Comparison of ENCODE assay signal across 31 cellular contexts in genomic region chr13:60733933-60734332, GRCh38.
"Had no signal": no experiment of that assay in that cellular context is flagged by ENCODE, and none has a peak within 500 bp of the region (broad histone marks: within the 10 kb centered on the region; RNA-seq: fewer than 3 reads in every experiment).

No MANE protein-coding gene starts in this region.

- H3K9me3 Mint-ChIP-seq: brain; dendritic cell treated with granulocyte-macrophage colony-stimulating factor and Interleukin-4, amounts not matched to agents 40 ng/mL and 50 ng/mL, for 4 days had no signal

- H3K36me3 Mint-ChIP-seq: activated naive CD4-positive, alpha-beta T cell treated with anti-CD3 and anti-CD28 coated beads, Interleukin-2, amount 10 ng/mL, durations not matched to agents 7 days and 5 days; activated naive CD4-positive, alpha-beta T cell treated with anti-CD3 and anti-CD28 coated beads, Interleukin-2, amount 50 U/mL, for 72 hours; activated naive CD8-positive, alpha-beta T cell treated with anti-CD3 and anti-CD28 coated beads, Interleukin-2, amount 10 ng/mL, durations not matched to agents 7 days and 5 days; brain; T-cell had no signal

- H3K4me1 Mint-ChIP-seq: activated CD4-positive, alpha-beta memory T cell treated with anti-CD3 and anti-CD28 coated beads, Interleukin-2, amount 10 ng/mL, durations not matched to agents 7 days and 5 days; activated CD4-positive, alpha-beta T cell treated with anti-CD3 and anti-CD28 coated beads, Interleukin-2, amount 10 ng/mL, durations not matched to agents 7 days and 5 days; activated naive CD4-positive, alpha-beta T cell treated with anti-CD3 and anti-CD28 coated beads, Interleukin-2, amount 10 ng/mL, durations not matched to agents 7 days and 5 days; activated naive CD8-positive, alpha-beta T cell treated with anti-CD3 and anti-CD28 coated beads, Interleukin-2, amount 10 ng/mL, durations not matched to agents 7 days and 5 days; brain; T-cell had no signal

- H3K36me3 ChIP-seq: ascending aorta, breast epithelium, cardiac muscle cell, esophagus muscularis mucosa, gastroesophageal sphincter had no signal

- H3K27me3 ChIP-seq: ascending aorta, breast epithelium, cardiac muscle cell, dorsolateral prefrontal cortex, esophagus muscularis mucosa, gastroesophageal sphincter had no signal

- DNase-seq: activated CD4-positive, alpha-beta memory T cell treated with anti-CD3 and anti-CD28 coated beads, Interleukin-2, amount 10 ng/mL, durations not matched to agents 7 days and 5 days; activated CD4-positive, alpha-beta T cell treated with anti-CD3 and anti-CD28 coated beads for 1 hour; activated CD4-positive, alpha-beta T cell treated with anti-CD3 and anti-CD28 coated beads for 4 hours; activated CD4-positive, alpha-beta T cell treated with anti-CD3 and anti-CD28 coated beads, Interleukin-2, amount 10 ng/mL, durations not matched to agents 7 days and 5 days; activated CD4-positive, alpha-beta T cell treated with anti-CD3 and anti-CD28 coated beads, Interleukin-2, amount 50 U/mL, for 4 hours; activated CD8-positive, alpha-beta memory T cell treated with anti-CD3 and anti-CD28 coated beads, Interleukin-2, amount 50 U/mL, for 48 hours; activated gamma-delta T cell; activated naive CD4-positive, alpha-beta T cell; activated naive CD4-positive, alpha-beta T cell treated with anti-CD3 and anti-CD28 coated beads, Interleukin-2, amount 10 ng/mL, durations not matched to agents 7 days and 5 days; activated naive CD8-positive, alpha-beta T cell treated with anti-CD3 and anti-CD28 coated beads, Interleukin-2, amount 10 ng/mL, durations not matched to agents 7 days and 5 days; activated T-cell treated with anti-CD3 and anti-CD28 coated beads for 4 hours; activated T-cell treated with anti-CD3 and anti-CD28 coated beads, Interleukin-2, amount 50 U/mL, for 24 hours; activated T-cell treated with anti-CD3 and anti-CD28 coated beads, Interleukin-2, amount 50 U/mL, for 72 hours; central memory CD4-positive, alpha-beta T cell; cerebellar nuclear complex; dorsolateral prefrontal cortex; effector memory CD4-positive, alpha-beta T cell; erythroblast; foreskin melanocyte; SW 1271; T-cell had no signal

- H3K27ac Mint-ChIP-seq: activated CD4-positive, alpha-beta memory T cell treated with anti-CD3 and anti-CD28 coated beads, Interleukin-2, amount 10 ng/mL, durations not matched to agents 7 days and 5 days; activated CD4-positive, alpha-beta T cell treated with anti-CD3 and anti-CD28 coated beads, Interleukin-2, amount 10 ng/mL, durations not matched to agents 7 days and 5 days; activated naive CD4-positive, alpha-beta T cell treated with anti-CD3 and anti-CD28 coated beads, Interleukin-2, amount 10 ng/mL, durations not matched to agents 7 days and 5 days; activated naive CD4-positive, alpha-beta T cell treated with anti-CD3 and anti-CD28 coated beads, Interleukin-2, amount 50 U/mL, for 72 hours; activated naive CD8-positive, alpha-beta T cell treated with anti-CD3 and anti-CD28 coated beads, Interleukin-2, amount 10 ng/mL, durations not matched to agents 7 days and 5 days; activated T-cell treated with anti-CD3 and anti-CD28 coated beads, Interleukin-2, amount 50 U/mL, for 24 hours; activated T-cell treated with anti-CD3 and anti-CD28 coated beads, Interleukin-2, amount 50 U/mL, for 72 hours; brain; dendritic cell treated with granulocyte-macrophage colony-stimulating factor and Interleukin-4, amounts not matched to agents 40 ng/mL and 50 ng/mL, for 4 days; T-cell; T-helper 1 cell treated with Interleukin-12 subunit alpha and Interleukin-12 subunit beta and Interleukin-4 antibody, amounts not matched to agents 30 μg/mL and 1 μg/mL, for 36 hours had no signal

- H3K27me3 Mint-ChIP-seq: activated CD4-positive, alpha-beta memory T cell treated with anti-CD3 and anti-CD28 coated beads, Interleukin-2, amount 10 ng/mL, durations not matched to agents 7 days and 5 days; activated CD4-positive, alpha-beta T cell treated with anti-CD3 and anti-CD28 coated beads, Interleukin-2, amount 10 ng/mL, durations not matched to agents 7 days and 5 days; activated naive CD4-positive, alpha-beta T cell treated with anti-CD3 and anti-CD28 coated beads, Interleukin-2, amount 10 ng/mL, durations not matched to agents 7 days and 5 days; activated naive CD8-positive, alpha-beta T cell treated with anti-CD3 and anti-CD28 coated beads, Interleukin-2, amount 10 ng/mL, durations not matched to agents 7 days and 5 days; activated T-cell treated with anti-CD3 and anti-CD28 coated beads, Interleukin-2, amount 50 U/mL, for 24 hours; dendritic cell treated with granulocyte-macrophage colony-stimulating factor and Interleukin-4, amounts not matched to agents 40 ng/mL and 50 ng/mL, for 4 days; T-cell had no signal

- H3K4me3 ChIP-seq: ascending aorta, breast epithelium, cardiac muscle cell, coronary artery, dorsolateral prefrontal cortex, esophagus muscularis mucosa, gastroesophageal sphincter had no signal

- H3K27ac ChIP-seq: ascending aorta, breast epithelium, cardiac muscle cell, coronary artery, dorsolateral prefrontal cortex, esophagus muscularis mucosa, gastroesophageal sphincter had no signal

- H3K9me3 ChIP-seq: ascending aorta, breast epithelium, esophagus muscularis mucosa, gastroesophageal sphincter had no signal

- ATAC-seq: activated naive CD4-positive, alpha-beta T cell treated with anti-CD3 and anti-CD28 coated beads, Interleukin-2, amount 50 U/mL, for 72 hours; activated T-cell treated with anti-CD3 and anti-CD28 coated beads, Interleukin-2, amount 50 U/mL, for 72 hours; gastroesophageal sphincter; T-cell had no signal

- H3K4me3 Mint-ChIP-seq: activated CD4-positive, alpha-beta memory T cell treated with anti-CD3 and anti-CD28 coated beads, Interleukin-2, amount 10 ng/mL, durations not matched to agents 7 days and 5 days; activated CD4-positive, alpha-beta T cell treated with anti-CD3 and anti-CD28 coated beads, Interleukin-2, amount 10 ng/mL, durations not matched to agents 7 days and 5 days; activated naive CD4-positive, alpha-beta T cell treated with anti-CD3 and anti-CD28 coated beads, Interleukin-2, amount 10 ng/mL, durations not matched to agents 7 days and 5 days; activated naive CD8-positive, alpha-beta T cell treated with anti-CD3 and anti-CD28 coated beads, Interleukin-2, amount 10 ng/mL, durations not matched to agents 7 days and 5 days; activated T-cell treated with anti-CD3 and anti-CD28 coated beads, Interleukin-2, amount 50 U/mL, for 24 hours; activated T-cell treated with anti-CD3 and anti-CD28 coated beads, Interleukin-2, amount 50 U/mL, for 72 hours; brain; dendritic cell treated with granulocyte-macrophage colony-stimulating factor and Interleukin-4, amounts not matched to agents 40 ng/mL and 50 ng/mL, for 4 days; T-cell; T-helper 1 cell treated with Interleukin-12 subunit alpha and Interleukin-12 subunit beta and Interleukin-4 antibody, amounts not matched to agents 30 μg/mL and 1 μg/mL, for 36 hours had no signal

- H3K4me1 ChIP-seq: ascending aorta, breast epithelium, esophagus muscularis mucosa, gastroesophageal sphincter had no signal
